ENCODE assay signal across 9 cellular contexts in the genomic region with DNA sequence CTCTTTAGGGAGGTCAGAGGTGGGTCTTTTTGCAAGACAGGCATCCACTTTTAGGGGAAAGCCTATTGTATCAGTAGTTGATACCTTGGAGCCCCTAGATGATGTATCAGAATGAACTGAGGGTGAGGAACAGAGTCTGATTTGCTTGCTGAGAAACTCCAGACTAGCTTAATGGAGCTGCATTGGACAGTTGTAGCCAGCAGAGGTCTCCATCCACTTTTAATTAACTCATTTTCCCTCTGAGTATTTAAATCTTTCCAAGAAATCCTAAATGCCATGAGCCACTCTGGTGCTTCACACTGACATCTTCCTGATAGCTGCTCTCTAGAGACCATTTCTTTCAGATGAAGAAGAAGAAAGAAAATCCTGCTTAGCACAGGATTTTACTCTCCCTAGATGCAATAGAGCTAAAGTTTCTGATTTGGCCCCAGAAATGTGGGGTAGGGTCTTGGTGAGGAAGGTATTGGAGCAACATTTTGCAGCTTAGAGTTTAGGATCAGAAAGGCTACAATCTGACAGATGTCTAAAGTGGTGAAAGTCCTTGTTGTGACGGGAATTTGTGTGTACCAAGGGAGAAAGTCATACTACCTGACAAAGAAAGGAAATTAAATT. TPM values are rescaled to one million over a fixed set of nuclear protein-coding genes. Genes with fewer than 3 reads are reported as not detected.
A peak's percentile ranks its signal among the peaks of the same experiment; 100 is the strongest.
DNase-seq lines count a peak whose midpoint lies in the region; ATAC-seq, FAIRE-seq and TF ChIP-seq lines count a peak whose summit lies in the region.
"Had no signal": no experiment of that assay in that cellular context is flagged by ENCODE, and none has a peak within 500 bp of the region (broad histone marks: within the 10 kb centered on the region; RNA-seq: fewer than 3 reads in every experiment).

No MANE protein-coding gene starts in this region.

- no peaks in the 10 kb centered on the region for H3K9me2 ChIP-seq in OCI-LY1 (ENCODE audit: low read depth, low read length)

- H3K36me3 ChIP-seq in OCI-LY1 (ENCODE audit: insufficient read depth, low read length) (no peaks in the 10 kb centered on the region), pancreas (peaks cover 0 to 13% (median 0%) of the 10 kb centered on the region in 3 donors)

- no peak overlapping the region for H2AFZ ChIP-seq in OCI-LY1 (ENCODE audit: low read length)

- H3K27me3 ChIP-seq in OCI-LY1 (ENCODE audit: insufficient read depth, low read length) (no peaks in the 10 kb centered on the region), pancreas (no peaks in the 10 kb centered on the region)

- DNase-seq in activated naive CD8-positive, alpha-beta T cell treated with anti-CD3 and anti-CD28 coated beads, Interleukin-2, amount 50 U/mL, for 24 hours = no peak
- DNase-seq in activated naive CD8-positive, alpha-beta T cell treated with anti-CD3 and anti-CD28 coated beads for 36 hours = no peak
- DNase-seq in epithelial cell of proximal tubule (ENCODE audit: low read depth) (no peak), pancreas (no peak), globus pallidus (ENCODE audit: low spot score) (no peak), NCI-H1417 treated with DMSO at 0.1 percent for 48 hours (lab: John Stamatoyannopoulos, UW) (no peak)

- H3K9me3 ChIP-seq in OCI-LY1 (ENCODE audit: low read length) = no peaks in the 10 kb centered on the region
- H3K9me3 ChIP-seq in pancreas = no peaks in the 10 kb centered on the region

- H3K27me3 Mint-ChIP-seq in activated naive CD8-positive, alpha-beta T cell treated with anti-CD3 and anti-CD28 coated beads, Interleukin-2, amount 50 U/mL, for 24 hours = no peaks in the 10 kb centered on the region
- H3K27me3 Mint-ChIP-seq in activated naive CD8-positive, alpha-beta T cell treated with anti-CD3 and anti-CD28 coated beads for 36 hours = no peaks in the 10 kb centered on the region
- H3K27me3 Mint-ChIP-seq: central memory CD8-positive, alpha-beta T cell had no signal

- no peaks in the 10 kb centered on the region for H3K4me1 ChIP-seq in OCI-LY1 (ENCODE audit: insufficient read depth, low read length, severe bottlenecking)
- no peaks in the 10 kb centered on the region for H3K4me1 ChIP-seq in pancreas

- H3K4me2 ChIP-seq in OCI-LY1 (ENCODE audit: low read length) = no peak overlapping the region

- peaks cover 17% of the 10 kb centered on the region for H3K36me3 Mint-ChIP-seq in activated naive CD8-positive, alpha-beta T cell treated with anti-CD3 and anti-CD28 coated beads, Interleukin-2, amount 50 U/mL, for 24 hours (ENCODE audit: low read depth)
- H3K36me3 Mint-ChIP-seq in activated naive CD8-positive, alpha-beta T cell treated with anti-CD3 and anti-CD28 coated beads for 36 hours = peaks cover 2% of the 10 kb centered on the region

- H3F3A ChIP-seq in OCI-LY1 (ENCODE audit: insufficient read depth, low read length) = no peaks in the 10 kb centered on the region

- H3K4me3 ChIP-seq in OCI-LY1 (ENCODE audit: low read depth, low read length, poor library complexity, severe bottlenecking) (no peak overlapping the region), epithelial cell of proximal tubule (ENCODE audit: low read depth, low read length) (no peak overlapping the region), pancreas (no peak overlapping the region)

- no peaks in the 10 kb centered on the region for H3K4me1 Mint-ChIP-seq in activated naive CD8-positive, alpha-beta T cell treated with anti-CD3 and anti-CD28 coated beads, Interleukin-2, amount 50 U/mL, for 24 hours
- H3K4me1 Mint-ChIP-seq in activated naive CD8-positive, alpha-beta T cell treated with anti-CD3 and anti-CD28 coated beads for 36 hours = no peaks in the 10 kb centered on the region
- H3K4me1 Mint-ChIP-seq: central memory CD8-positive, alpha-beta T cell had no signal

- H3K9me3 Mint-ChIP-seq in activated naive CD8-positive, alpha-beta T cell treated with anti-CD3 and anti-CD28 coated beads, Interleukin-2, amount 50 U/mL, for 24 hours = no peaks in the 10 kb centered on the region
- no peaks in the 10 kb centered on the region for H3K9me3 Mint-ChIP-seq in activated naive CD8-positive, alpha-beta T cell treated with anti-CD3 and anti-CD28 coated beads for 36 hours
- H3K9me3 Mint-ChIP-seq: central memory CD8-positive, alpha-beta T cell had no signal

- intact Hi-C loops in pancreas (cut with DNase I) = loop anchor here in 1 of 3 donors (10.0 kb wide), 1 partner anchor 401 kb away; no protein-coding TSS in a partner anchor

- TF ChIP-seq CTCF in OCI-LY1 (IDR thresholded peaks at IDR 0.05; ENCODE audit: low read length) (peak; percentile 72), epithelial cell of proximal tubule (conservative IDR thresholded peaks at IDR 0.05; ENCODE audit: low read depth, low read length) (peak; percentile 74), pancreas (IDR thresholded peaks at IDR 0.05) (peak; percentile 15 to 34 (median 30))

- FAIRE-seq in pancreas (lab: Jason Lieb, UNC) = no peak

- H3K27ac ChIP-seq in OCI-LY1 (ENCODE audit: low read depth, low read length, poor library complexity, severe bottlenecking) (no peak overlapping the region), pancreas (no peak overlapping the region)

- H3K4me3 Mint-ChIP-seq in activated naive CD8-positive, alpha-beta T cell treated with anti-CD3 and anti-CD28 coated beads, Interleukin-2, amount 50 U/mL, for 24 hours = no peak overlapping the region
- H3K4me3 Mint-ChIP-seq in activated naive CD8-positive, alpha-beta T cell treated with anti-CD3 and anti-CD28 coated beads for 36 hours = no peak overlapping the region
- H3K4me3 Mint-ChIP-seq: central memory CD8-positive, alpha-beta T cell had no signal

- no peaks in the 10 kb centered on the region for H3K79me2 ChIP-seq in OCI-LY1 (ENCODE audit: insufficient read depth, low read length)

- no peak for ATAC-seq in activated naive CD8-positive, alpha-beta T cell treated with anti-CD3 and anti-CD28 coated beads, Interleukin-2, amount 50 U/mL, for 24 hours
- ATAC-seq in pancreas (peak; percentile 50 to 79 (median 76)), HG02610 (IDR thresholded peaks at IDR 0.05; ENCODE audit: unreplicated experiment) (no peak)

- H3K27ac Mint-ChIP-seq in activated naive CD8-positive, alpha-beta T cell treated with anti-CD3 and anti-CD28 coated beads, Interleukin-2, amount 50 U/mL, for 24 hours = peak overlapping the region; percentile 18
- no peak overlapping the region for H3K27ac Mint-ChIP-seq in activated naive CD8-positive, alpha-beta T cell treated with anti-CD3 and anti-CD28 coated beads for 36 hours

- 72 to 74% methylated on average over 1 of the region's 1 CpG for WGBS in pancreas, 2 donors

- no peak overlapping the region for H3K9ac ChIP-seq in OCI-LY1 (ENCODE audit: low read length)

- no peaks in the 10 kb centered on the region for H4K20me1 ChIP-seq in OCI-LY1 (ENCODE audit: insufficient read depth, low read length)

RNA-seq across cellular contexts. Expression of gene EXT2, which starts 38.0 kb away (rescaled TPM):
- total RNA-seq in activated naive CD8-positive, alpha-beta T cell treated with anti-CD3 and anti-CD28 coated beads for 36 hours = 10 to 100 TPM; 22.4 to 24.0 TPM
- total RNA-seq in epithelial cell of proximal tubule = 124 and 140 TPM in 2 replicates
- total RNA-seq in pancreas = 10 to 100 TPM; 18.9 to 36.3 (median 26.8) TPM
- polyA plus RNA-seq in pancreas = 10 to 100 TPM; 14.4 to 18.3 TPM

Comparison
In these comparisons a context has a peak if more than half of its experiments do, and no peak if none do; other contexts are left out.
1. ATAC-seq: peak in pancreas (4 of 4); none in activated naive CD8-positive, alpha-beta T cell treated with anti-CD3 and anti-CD28 coated beads, Interleukin-2, amount 50 U/mL, for 24 hours (single experiment) and HG02610 (single experiment).
2. Peak in every context shown above with its lines, with median percentiles within 50 percentile points of each other: CTCF ChIP-seq.